In the genomic region with DNA sequence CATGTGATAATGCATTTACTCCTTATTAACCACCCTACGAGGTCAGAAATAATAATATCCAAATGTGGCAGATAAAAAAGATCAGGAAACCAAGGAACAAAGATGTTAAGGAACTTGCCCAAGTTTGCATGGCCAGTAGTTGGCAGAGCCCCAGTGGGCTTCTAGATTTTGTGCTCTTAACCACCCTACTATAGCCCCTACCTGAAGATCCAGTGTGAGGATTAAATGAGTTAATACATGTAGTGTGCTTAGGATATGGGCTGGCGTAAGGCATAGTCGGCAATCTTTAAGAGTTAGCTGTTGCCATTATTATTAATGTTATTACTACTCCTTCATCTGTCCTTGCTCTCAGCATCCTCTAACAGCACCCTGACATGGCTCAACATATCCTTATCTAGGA, we compare ENCODE assay signal across 25 cellular contexts.
DNase-seq lines count a peak whose midpoint lies in the region; ATAC-seq and TF ChIP-seq lines count a peak whose summit lies in the region.
"Had no signal": no experiment of that assay in that cellular context is flagged by ENCODE, and none has a peak within 500 bp of the region (broad histone marks: within the 10 kb centered on the region; RNA-seq: fewer than 3 reads in every experiment).

No MANE protein-coding gene starts in this region.

- no peak overlapping the region for H3K27ac ChIP-seq in endodermal cell (ENCODE audit: low read depth, low read length)
- H3K27ac ChIP-seq: BLaER1 had no signal

- no peaks in the 10 kb centered on the region for H3K36me3 ChIP-seq in endodermal cell (ENCODE audit: control insufficient read depth, insufficient read depth, low read length)
- H3K36me3 ChIP-seq: BE2C had no signal

- H3K9me3 ChIP-seq in endodermal cell (ENCODE audit: control insufficient read depth, low read length) = peaks cover 5% of the 10 kb centered on the region
- H3K9me3 ChIP-seq: BE2C had no signal

- peaks cover 5% of the 10 kb centered on the region for H3K4me1 ChIP-seq in endodermal cell (ENCODE audit: control insufficient read depth, insufficient read depth, low read length)

- no peak for ATAC-seq in natural killer cell treated with Interleukin-12 subunit alpha and Interleukin-12 subunit beta and Interleukin-15 and Interleukin-18, amount 100 ng/mL, for 72 hours
- no peak for ATAC-seq in natural killer cell
- ATAC-seq in HG02642 (IDR thresholded peaks at IDR 0.05; ENCODE audit: poor library complexity, unreplicated experiment) = no peak
- ATAC-seq: GM12878 had no signal

- no peak overlapping the region for H3K27ac Mint-ChIP-seq in natural killer cell treated with Interleukin-12 subunit alpha and Interleukin-12 subunit beta and Interleukin-15 and Interleukin-18, amount 100 ng/mL, for 72 hours
- H3K27ac Mint-ChIP-seq in natural killer cell (no peak overlapping the region), endodermal cell (peak overlapping the region; percentile 15), nephron progenitor cell (peak overlapping the region; percentile 57)
- H3K27ac Mint-ChIP-seq: CD14-positive monocyte; CD4-positive, alpha-beta memory T cell had no signal

- peaks cover 0 to 4% of the 10 kb centered on the region in 2 donors for H3K27me3 Mint-ChIP-seq in natural killer cell treated with Interleukin-12 subunit alpha and Interleukin-12 subunit beta and Interleukin-15 and Interleukin-18, amount 100 ng/mL, for 72 hours
- H3K27me3 Mint-ChIP-seq in natural killer cell (ENCODE audit: low read depth in 2 of 2) = peaks cover 0 to 9% of the 10 kb centered on the region in 2 donors
- H3K27me3 Mint-ChIP-seq in endodermal cell (ENCODE audit: insufficient read depth) = no peaks in the 10 kb centered on the region
- H3K27me3 Mint-ChIP-seq in nephron progenitor cell (ENCODE audit: low read depth, poor library complexity) = peaks cover 22% of the 10 kb centered on the region
- H3K27me3 Mint-ChIP-seq: CD4-positive, alpha-beta memory T cell; CD4-positive, CD25-positive, alpha-beta regulatory T cell had no signal

- no peaks in the 10 kb centered on the region for H3K9me3 Mint-ChIP-seq in natural killer cell treated with Interleukin-12 subunit alpha and Interleukin-12 subunit beta and Interleukin-15 and Interleukin-18, amount 100 ng/mL, for 72 hours
- H3K9me3 Mint-ChIP-seq in natural killer cell (peaks cover 0 to 1% of the 10 kb centered on the region in 2 donors), endodermal cell (peaks cover 8% of the 10 kb centered on the region), nephron progenitor cell (peaks cover 4% of the 10 kb centered on the region)

- H3K9ac ChIP-seq in endodermal cell (ENCODE audit: extremely low read depth, low read length, poor library complexity, severe bottlenecking) = no peak overlapping the region
- H3K9ac ChIP-seq: BLaER1 had no signal

- H3K4me3 Mint-ChIP-seq in natural killer cell treated with Interleukin-12 subunit alpha and Interleukin-12 subunit beta and Interleukin-15 and Interleukin-18, amount 100 ng/mL, for 72 hours = no peak overlapping the region
- H3K4me3 Mint-ChIP-seq in natural killer cell (no peak overlapping the region), endodermal cell (no peak overlapping the region), nephron progenitor cell (no peak overlapping the region)
- H3K4me3 Mint-ChIP-seq: CD14-positive monocyte; CD4-positive, alpha-beta memory T cell; CD4-positive, CD25-positive, alpha-beta regulatory T cell; CD8-positive, alpha-beta memory T cell had no signal

- no peak for TF ChIP-seq CTCF in natural killer cell (IDR thresholded peaks at IDR 0.05)
- TF ChIP-seq CTCF in endodermal cell (conservative IDR thresholded peaks at IDR 0.05) = no peak
- TF ChIP-seq CTCF in nephron progenitor cell (IDR thresholded peaks at IDR 0.05) = no peak

- intact Hi-C loops in natural killer cell (cut with micrococcal nuclease) (no loop called here), cardiac septum (cut with DNase I) (no loop called here)

- peak; percentile 1 for DNase-seq in natural killer cell treated with Interleukin-12 subunit alpha and Interleukin-12 subunit beta and Interleukin-15 and Interleukin-18, amount 100 ng/mL, for 72 hours (ENCODE audit: low spot score)
- DNase-seq in natural killer cell = no peak
- no peak for DNase-seq in endodermal cell
- DNase-seq in nephron progenitor cell = no peak
- no peak for DNase-seq in activated effector memory CD4-positive, alpha-beta T cell treated with Interleukin-2 at 50 U/mL for 16 hours
- no peak for DNase-seq in cardiac septum (ENCODE audit: low spot score)
- DNase-seq: 8988T; ACHN; BE2C; C1 segment of cervical spinal cord; CD4-positive, alpha-beta memory T cell; CD4-positive, CD25-positive, alpha-beta regulatory T cell; CD8-positive, alpha-beta memory T cell; COR-L47; DMS 273 treated with DMSO at 0.1 percent for 48 hours; DMS153; DMS53; DMS79; DND-41; EL; GDM1 had no signal

- no peak overlapping the region for H3K4me3 ChIP-seq in endodermal cell (ENCODE audit: low read length)
- H3K4me3 ChIP-seq: BLaER1, GM12878 had no signal

- no peaks in the 10 kb centered on the region for H3K27me3 ChIP-seq in endodermal cell (ENCODE audit: control insufficient read depth, insufficient read depth, low read length, poor library complexity, severe bottlenecking)
- H3K27me3 ChIP-seq: BE2C, BLaER1 had no signal

- H3K36me3 Mint-ChIP-seq in natural killer cell treated with Interleukin-12 subunit alpha and Interleukin-12 subunit beta and Interleukin-15 and Interleukin-18, amount 100 ng/mL, for 72 hours = no peaks in the 10 kb centered on the region
- no peaks in the 10 kb centered on the region for H3K36me3 Mint-ChIP-seq in natural killer cell
- peaks cover 6% of the 10 kb centered on the region for H3K36me3 Mint-ChIP-seq in endodermal cell (ENCODE audit: low read depth)
- H3K36me3 Mint-ChIP-seq in nephron progenitor cell (ENCODE audit: low read depth) = peaks cover 7% of the 10 kb centered on the region
- H3K36me3 Mint-ChIP-seq: CD14-positive monocyte; CD4-positive, alpha-beta memory T cell; CD4-positive, CD25-positive, alpha-beta regulatory T cell; CD8-positive, alpha-beta memory T cell had no signal

- WGBS in endodermal cell (ENCODE audit: insufficient coverage in 1 of 2, insufficient read length in 1 of 2), 2 experiments = 75 to 90% methylated on average over 1 to 3 of the region's 3 CpGs

- H3K4me1 Mint-ChIP-seq in natural killer cell treated with Interleukin-12 subunit alpha and Interleukin-12 subunit beta and Interleukin-15 and Interleukin-18, amount 100 ng/mL, for 72 hours (ENCODE audit: low read depth in 2 of 2) = no peaks in the 10 kb centered on the region
- H3K4me1 Mint-ChIP-seq in natural killer cell (no peaks in the 10 kb centered on the region), endodermal cell (peaks cover 38% of the 10 kb centered on the region), nephron progenitor cell (peaks cover 32% of the 10 kb centered on the region)
- H3K4me1 Mint-ChIP-seq: CD14-positive monocyte; CD4-positive, CD25-positive, alpha-beta regulatory T cell; CD8-positive, alpha-beta memory T cell had no signal

Comparison
In these comparisons a context has a peak if more than half of its experiments do, and no peak if none do; other contexts are left out.
1. H3K27ac Mint-ChIP-seq: peak in endodermal cell (single experiment) and nephron progenitor cell (single experiment); none in natural killer cell treated with Interleukin-12 subunit alpha and Interleukin-12 subunit beta and Interleukin-15 and Interleukin-18, amount 100 ng/mL, for 72 hours (0 of 2) and natural killer cell (0 of 2).